1 cellular context compared by ENCODE assay signal in the genomic region with DNA sequence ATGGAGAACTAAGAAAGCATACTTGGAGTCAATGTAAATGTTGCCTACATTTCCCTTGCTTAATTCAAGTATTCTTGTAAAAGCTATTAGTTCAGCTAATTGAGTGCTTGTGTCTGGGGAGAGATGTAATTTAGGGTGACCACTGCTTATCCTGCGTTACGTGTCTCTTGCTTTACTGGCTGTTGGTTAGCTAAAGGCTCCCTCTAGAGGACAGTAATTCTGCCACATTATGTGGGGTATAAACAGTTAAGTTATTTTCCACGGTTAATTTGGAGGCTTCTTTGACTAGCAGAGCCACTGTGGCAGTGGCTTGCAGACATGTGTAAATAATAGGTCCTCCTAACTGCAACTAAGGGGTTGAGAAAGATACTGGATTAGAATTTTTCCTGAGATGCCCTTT.
A peak's percentile ranks its signal among the peaks of the same experiment; 100 is the strongest.
TF ChIP-seq lines count a peak whose summit lies in the region.

No MANE protein-coding gene starts in this region.

TF ChIP-seq in K562, 482 proteins besides CTCF, POLR2A, EP300 and RAD21 (continued from another document and continues in another):
- TF ChIP-seq, protein P1, sequence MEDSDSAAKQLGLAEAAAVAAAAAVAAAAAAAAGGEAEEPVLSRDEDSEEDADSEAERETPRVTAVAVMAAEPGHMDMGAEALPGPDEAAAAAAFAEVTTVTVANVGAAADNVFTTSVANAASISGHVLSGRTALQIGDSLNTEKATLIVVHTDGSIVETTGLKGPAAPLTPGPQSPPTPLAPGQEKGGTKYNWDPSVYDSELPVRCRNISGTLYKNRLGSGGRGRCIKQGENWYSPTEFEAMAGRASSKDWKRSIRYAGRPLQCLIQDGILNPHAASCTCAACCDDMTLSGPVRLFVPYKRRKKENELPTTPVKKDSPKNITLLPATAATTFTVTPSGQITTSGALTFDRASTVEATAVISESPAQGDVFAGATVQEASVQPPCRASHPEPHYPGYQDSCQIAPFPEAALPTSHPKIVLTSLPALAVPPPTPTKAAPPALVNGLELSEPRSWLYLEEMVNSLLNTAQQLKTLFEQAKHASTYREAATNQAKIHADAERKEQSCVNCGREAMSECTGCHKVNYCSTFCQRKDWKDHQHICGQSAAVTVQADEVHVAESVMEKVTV (CRISPR knock-in tag; IDR thresholded peaks at IDR 0.05), result peak; percentile 65
- TF ChIP-seq, protein P2, sequence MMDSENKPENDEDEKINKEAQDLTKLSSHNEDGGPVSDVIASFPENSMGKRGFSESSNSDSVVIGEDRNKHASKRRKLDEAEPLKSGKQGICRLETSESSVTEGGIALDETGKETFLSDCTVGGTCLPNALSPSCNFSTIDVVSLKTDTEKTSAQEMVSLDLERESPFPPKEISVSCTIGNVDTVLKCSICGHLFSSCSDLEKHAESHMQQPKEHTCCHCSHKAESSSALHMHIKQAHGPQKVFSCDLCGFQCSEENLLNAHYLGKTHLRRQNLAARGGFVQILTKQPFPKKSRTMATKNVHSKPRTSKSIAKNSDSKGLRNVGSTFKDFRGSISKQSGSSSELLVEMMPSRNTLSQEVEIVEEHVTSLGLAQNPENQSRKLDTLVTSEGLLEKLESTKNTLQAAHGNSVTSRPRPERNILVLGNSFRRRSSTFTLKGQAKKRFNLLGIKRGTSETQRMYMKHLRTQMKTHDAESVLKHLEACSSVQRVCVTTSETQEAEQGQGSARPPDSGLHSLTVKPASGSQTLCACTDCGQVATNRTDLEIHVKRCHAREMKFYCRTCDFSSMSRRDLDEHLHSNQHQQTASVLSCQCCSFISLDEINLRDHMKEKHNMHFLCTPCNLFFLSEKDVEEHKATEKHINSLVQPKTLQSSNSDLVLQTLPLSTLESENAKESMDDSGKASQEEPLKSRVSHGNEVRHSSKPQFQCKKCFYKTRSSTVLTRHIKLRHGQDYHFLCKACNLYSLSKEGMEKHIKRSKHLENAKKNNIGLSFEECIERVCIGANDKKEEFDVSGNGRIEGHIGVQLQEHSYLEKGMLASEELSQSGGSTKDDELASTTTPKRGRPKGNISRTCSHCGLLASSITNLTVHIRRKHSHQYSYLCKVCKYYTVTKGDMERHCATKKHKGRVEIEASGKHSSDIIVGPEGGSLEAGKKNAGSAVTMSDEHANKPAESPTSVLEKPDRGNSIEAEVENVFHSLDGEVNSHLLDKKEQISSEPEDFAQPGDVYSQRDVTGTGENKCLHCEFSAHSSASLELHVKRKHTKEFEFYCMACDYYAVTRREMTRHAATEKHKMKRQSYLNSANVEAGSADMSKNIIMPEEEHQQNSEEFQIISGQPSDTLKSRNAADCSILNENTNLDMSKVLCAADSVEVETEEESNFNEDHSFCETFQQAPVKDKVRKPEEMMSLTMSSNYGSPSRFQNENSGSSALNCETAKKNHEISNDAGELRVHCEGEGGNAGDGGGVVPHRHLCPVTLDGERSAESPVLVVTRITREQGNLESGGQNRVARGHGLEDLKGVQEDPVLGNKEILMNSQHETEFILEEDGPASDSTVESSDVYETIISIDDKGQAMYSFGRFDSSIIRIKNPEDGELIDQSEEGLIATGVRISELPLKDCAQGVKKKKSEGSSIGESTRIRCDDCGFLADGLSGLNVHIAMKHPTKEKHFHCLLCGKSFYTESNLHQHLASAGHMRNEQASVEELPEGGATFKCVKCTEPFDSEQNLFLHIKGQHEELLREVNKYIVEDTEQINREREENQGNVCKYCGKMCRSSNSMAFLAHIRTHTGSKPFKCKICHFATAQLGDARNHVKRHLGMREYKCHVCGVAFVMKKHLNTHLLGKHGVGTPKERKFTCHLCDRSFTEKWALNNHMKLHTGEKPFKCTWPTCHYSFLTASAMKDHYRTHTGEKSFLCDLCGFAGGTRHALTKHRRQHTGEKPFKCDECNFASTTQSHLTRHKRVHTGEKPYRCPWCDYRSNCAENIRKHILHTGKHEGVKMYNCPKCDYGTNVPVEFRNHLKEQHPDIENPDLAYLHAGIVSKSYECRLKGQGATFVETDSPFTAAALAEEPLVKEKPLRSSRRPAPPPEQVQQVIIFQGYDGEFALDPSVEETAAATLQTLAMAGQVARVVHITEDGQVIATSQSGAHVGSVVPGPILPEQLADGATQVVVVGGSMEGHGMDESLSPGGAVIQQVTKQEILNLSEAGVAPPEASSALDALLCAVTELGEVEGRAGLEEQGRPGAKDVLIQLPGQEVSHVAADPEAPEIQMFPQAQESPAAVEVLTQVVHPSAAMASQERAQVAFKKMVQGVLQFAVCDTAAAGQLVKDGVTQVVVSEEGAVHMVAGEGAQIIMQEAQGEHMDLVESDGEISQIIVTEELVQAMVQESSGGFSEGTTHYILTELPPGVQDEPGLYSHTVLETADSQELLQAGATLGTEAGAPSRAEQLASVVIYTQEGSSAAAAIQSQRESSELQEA (IDR thresholded peaks at IDR 0.05; ENCODE audit: low read depth), result no peak
- TF ChIP-seq GATAD2A (IDR thresholded peaks at IDR 0.05) (no peak), GATAD2B (IDR thresholded peaks at IDR 0.05; ENCODE audit: borderline replicate concordance) (no peak), ZNF347 (CRISPR knock-in tag; IDR thresholded peaks at IDR 0.05; ENCODE audit: low read depth) (no peak), TEAD4 (IDR thresholded peaks at IDR 0.05; ENCODE audit: low read length) (0 out of 2 replicates have a peak, but pooled peaks have one; percentile 9), TEAD4 (CRISPR knock-in tag; IDR thresholded peaks at IDR 0.05; ENCODE audit: borderline replicate concordance) (no peak), CREB1 (IDR thresholded peaks at IDR 0.05) (no peak), CREB1 (CRISPR knock-in tag; IDR thresholded peaks at IDR 0.05) (no peak), ETV1 (tag; conservative IDR thresholded peaks at IDR 0.05; ENCODE audit: low read depth) (no peak), MIER1 (IDR thresholded peaks at IDR 0.05; ENCODE audit: low read depth) (no peak), RBM39 (optimal IDR thresholded peaks at IDR 0.05; ENCODE audit: low read depth, low read length) (no peak), RCOR1 (IDR thresholded peaks at IDR 0.05; ENCODE audit: borderline replicate concordance in 1 of 2, low read depth in 2 of 2, low read length in 2 of 2) (peak in 1 of 2 experiments; percentile 51; a peak in 1 of 4 replicates), XRCC4 (IDR thresholded peaks at IDR 0.05; ENCODE audit: extremely low read depth, insufficient read depth, insufficient read length) (no peak), SMC3 (conservative IDR thresholded peaks at IDR 0.05; ENCODE audit: insufficient read depth, low read depth, low read length) (peak; percentile 42), ZNF436 (CRISPR knock-in tag; IDR thresholded peaks at IDR 0.05) (no peak), NFIX (CRISPR knock-in tag; IDR thresholded peaks at IDR 0.05; ENCODE audit: low read depth) (no peak), ZNF239 (CRISPR knock-in tag; IDR thresholded peaks at IDR 0.05) (no peak)
- TF ChIP-seq, protein P3, sequence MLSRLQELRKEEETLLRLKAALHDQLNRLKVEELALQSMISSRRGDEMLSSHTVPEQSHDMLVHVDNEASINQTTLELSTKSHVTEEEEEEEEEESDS (CRISPR knock-in tag; IDR thresholded peaks at IDR 0.05), result no peak
- TF ChIP-seq, protein P4, sequence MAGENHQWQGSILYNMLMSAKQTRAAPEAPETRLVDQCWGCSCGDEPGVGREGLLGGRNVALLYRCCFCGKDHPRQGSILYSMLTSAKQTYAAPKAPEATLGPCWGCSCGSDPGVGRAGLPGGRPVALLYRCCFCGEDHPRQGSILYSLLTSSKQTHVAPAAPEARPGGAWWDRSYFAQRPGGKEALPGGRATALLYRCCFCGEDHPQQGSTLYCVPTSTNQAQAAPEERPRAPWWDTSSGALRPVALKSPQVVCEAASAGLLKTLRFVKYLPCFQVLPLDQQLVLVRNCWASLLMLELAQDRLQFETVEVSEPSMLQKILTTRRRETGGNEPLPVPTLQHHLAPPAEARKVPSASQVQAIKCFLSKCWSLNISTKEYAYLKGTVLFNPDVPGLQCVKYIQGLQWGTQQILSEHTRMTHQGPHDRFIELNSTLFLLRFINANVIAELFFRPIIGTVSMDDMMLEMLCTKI (IDR thresholded peaks at IDR 0.05; ENCODE audit: partially characterized antibody), result no peak
- TF ChIP-seq, protein P5, sequence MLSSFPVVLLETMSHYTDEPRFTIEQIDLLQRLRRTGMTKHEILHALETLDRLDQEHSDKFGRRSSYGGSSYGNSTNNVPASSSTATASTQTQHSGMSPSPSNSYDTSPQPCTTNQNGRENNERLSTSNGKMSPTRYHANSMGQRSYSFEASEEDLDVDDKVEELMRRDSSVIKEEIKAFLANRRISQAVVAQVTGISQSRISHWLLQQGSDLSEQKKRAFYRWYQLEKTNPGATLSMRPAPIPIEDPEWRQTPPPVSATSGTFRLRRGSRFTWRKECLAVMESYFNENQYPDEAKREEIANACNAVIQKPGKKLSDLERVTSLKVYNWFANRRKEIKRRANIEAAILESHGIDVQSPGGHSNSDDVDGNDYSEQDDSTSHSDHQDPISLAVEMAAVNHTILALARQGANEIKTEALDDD (IDR thresholded peaks at IDR 0.05), result peak; percentile 64; the same call in 1 of the 2 replicates
- TF ChIP-seq, protein P6, sequence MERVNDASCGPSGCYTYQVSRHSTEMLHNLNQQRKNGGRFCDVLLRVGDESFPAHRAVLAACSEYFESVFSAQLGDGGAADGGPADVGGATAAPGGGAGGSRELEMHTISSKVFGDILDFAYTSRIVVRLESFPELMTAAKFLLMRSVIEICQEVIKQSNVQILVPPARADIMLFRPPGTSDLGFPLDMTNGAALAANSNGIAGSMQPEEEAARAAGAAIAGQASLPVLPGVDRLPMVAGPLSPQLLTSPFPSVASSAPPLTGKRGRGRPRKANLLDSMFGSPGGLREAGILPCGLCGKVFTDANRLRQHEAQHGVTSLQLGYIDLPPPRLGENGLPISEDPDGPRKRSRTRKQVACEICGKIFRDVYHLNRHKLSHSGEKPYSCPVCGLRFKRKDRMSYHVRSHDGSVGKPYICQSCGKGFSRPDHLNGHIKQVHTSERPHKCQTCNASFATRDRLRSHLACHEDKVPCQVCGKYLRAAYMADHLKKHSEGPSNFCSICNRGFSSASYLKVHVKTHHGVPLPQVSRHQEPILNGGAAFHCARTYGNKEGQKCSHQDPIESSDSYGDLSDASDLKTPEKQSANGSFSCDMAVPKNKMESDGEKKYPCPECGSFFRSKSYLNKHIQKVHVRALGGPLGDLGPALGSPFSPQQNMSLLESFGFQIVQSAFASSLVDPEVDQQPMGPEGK (CRISPR knock-in tag; IDR thresholded peaks at IDR 0.05; ENCODE audit: borderline replicate concordance), result no peak
- TF ChIP-seq, protein P7, sequence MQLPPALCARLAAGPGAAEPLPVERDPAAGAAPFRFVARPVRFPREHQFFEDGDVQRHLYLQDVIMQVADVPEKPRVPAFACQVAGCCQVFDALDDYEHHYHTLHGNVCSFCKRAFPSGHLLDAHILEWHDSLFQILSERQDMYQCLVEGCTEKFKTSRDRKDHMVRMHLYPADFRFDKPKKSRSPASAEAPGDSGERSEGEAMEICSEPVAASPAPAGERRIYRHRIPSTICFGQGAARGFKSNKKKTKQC (CRISPR knock-in tag; IDR thresholded peaks at IDR 0.05), result no peak
- TF ChIP-seq, protein P8, sequence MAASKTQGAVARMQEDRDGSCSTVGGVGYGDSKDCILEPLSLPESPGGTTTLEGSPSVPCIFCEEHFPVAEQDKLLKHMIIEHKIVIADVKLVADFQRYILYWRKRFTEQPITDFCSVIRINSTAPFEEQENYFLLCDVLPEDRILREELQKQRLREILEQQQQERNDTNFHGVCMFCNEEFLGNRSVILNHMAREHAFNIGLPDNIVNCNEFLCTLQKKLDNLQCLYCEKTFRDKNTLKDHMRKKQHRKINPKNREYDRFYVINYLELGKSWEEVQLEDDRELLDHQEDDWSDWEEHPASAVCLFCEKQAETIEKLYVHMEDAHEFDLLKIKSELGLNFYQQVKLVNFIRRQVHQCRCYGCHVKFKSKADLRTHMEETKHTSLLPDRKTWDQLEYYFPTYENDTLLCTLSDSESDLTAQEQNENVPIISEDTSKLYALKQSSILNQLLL (CRISPR knock-in tag; IDR thresholded peaks at IDR 0.05; ENCODE audit: borderline replicate concordance), result no peak
- TF ChIP-seq, protein P9, sequence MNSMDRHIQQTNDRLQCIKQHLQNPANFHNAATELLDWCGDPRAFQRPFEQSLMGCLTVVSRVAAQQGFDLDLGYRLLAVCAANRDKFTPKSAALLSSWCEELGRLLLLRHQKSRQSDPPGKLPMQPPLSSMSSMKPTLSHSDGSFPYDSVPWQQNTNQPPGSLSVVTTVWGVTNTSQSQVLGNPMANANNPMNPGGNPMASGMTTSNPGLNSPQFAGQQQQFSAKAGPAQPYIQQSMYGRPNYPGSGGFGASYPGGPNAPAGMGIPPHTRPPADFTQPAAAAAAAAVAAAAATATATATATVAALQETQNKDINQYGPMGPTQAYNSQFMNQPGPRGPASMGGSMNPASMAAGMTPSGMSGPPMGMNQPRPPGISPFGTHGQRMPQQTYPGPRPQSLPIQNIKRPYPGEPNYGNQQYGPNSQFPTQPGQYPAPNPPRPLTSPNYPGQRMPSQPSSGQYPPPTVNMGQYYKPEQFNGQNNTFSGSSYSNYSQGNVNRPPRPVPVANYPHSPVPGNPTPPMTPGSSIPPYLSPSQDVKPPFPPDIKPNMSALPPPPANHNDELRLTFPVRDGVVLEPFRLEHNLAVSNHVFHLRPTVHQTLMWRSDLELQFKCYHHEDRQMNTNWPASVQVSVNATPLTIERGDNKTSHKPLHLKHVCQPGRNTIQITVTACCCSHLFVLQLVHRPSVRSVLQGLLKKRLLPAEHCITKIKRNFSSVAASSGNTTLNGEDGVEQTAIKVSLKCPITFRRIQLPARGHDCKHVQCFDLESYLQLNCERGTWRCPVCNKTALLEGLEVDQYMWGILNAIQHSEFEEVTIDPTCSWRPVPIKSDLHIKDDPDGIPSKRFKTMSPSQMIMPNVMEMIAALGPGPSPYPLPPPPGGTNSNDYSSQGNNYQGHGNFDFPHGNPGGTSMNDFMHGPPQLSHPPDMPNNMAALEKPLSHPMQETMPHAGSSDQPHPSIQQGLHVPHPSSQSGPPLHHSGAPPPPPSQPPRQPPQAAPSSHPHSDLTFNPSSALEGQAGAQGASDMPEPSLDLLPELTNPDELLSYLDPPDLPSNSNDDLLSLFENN (IDR thresholded peaks at IDR 0.05; ENCODE audit: low read depth in 2 of 2, low read length in 2 of 2), result no peak
- TF ChIP-seq, protein P10, sequence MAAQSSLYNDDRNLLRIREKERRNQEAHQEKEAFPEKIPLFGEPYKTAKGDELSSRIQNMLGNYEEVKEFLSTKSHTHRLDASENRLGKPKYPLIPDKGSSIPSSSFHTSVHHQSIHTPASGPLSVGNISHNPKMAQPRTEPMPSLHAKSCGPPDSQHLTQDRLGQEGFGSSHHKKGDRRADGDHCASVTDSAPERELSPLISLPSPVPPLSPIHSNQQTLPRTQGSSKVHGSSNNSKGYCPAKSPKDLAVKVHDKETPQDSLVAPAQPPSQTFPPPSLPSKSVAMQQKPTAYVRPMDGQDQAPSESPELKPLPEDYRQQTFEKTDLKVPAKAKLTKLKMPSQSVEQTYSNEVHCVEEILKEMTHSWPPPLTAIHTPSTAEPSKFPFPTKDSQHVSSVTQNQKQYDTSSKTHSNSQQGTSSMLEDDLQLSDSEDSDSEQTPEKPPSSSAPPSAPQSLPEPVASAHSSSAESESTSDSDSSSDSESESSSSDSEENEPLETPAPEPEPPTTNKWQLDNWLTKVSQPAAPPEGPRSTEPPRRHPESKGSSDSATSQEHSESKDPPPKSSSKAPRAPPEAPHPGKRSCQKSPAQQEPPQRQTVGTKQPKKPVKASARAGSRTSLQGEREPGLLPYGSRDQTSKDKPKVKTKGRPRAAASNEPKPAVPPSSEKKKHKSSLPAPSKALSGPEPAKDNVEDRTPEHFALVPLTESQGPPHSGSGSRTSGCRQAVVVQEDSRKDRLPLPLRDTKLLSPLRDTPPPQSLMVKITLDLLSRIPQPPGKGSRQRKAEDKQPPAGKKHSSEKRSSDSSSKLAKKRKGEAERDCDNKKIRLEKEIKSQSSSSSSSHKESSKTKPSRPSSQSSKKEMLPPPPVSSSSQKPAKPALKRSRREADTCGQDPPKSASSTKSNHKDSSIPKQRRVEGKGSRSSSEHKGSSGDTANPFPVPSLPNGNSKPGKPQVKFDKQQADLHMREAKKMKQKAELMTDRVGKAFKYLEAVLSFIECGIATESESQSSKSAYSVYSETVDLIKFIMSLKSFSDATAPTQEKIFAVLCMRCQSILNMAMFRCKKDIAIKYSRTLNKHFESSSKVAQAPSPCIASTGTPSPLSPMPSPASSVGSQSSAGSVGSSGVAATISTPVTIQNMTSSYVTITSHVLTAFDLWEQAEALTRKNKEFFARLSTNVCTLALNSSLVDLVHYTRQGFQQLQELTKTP (IDR thresholded peaks at IDR 0.05; ENCODE audit: low read depth in 1 of 2, partially characterized antibody in 2 of 2), result no peak
